ENCODE assay signal across 23 cellular contexts in genomic region chrX:34560180-34560579, GRCh38.
DNase-seq lines count a peak whose midpoint lies in the region; ATAC-seq and TF ChIP-seq lines count a peak whose summit lies in the region.
"Had no signal": no experiment of that assay in that cellular context is flagged by ENCODE, and none has a peak within 500 bp of the region (broad histone marks: within the 10 kb centered on the region; RNA-seq: fewer than 3 reads in every experiment).

No MANE protein-coding gene starts in this region.

- H3K79me2 ChIP-seq in H9 (ENCODE audit: insufficient read depth, low read length), result no peaks in the 10 kb centered on the region

- H3K9ac ChIP-seq in H9 (ENCODE audit: extremely low read depth, insufficient read length, low read length), result no peak overlapping the region

- no peak overlapping the region for H4K8ac ChIP-seq in H9 (replicated peaks; ENCODE audit: insufficient read length, low read depth, low read length)

- no peak overlapping the region for H2BK120ac ChIP-seq in H9 (ENCODE audit: low read depth, low read length, poor library complexity, severe bottlenecking)

- no peak for TF ChIP-seq CTCF in H9 (conservative IDR thresholded peaks at IDR 0.05)
- TF ChIP-seq CTCF in WTC11 (IDR thresholded peaks at IDR 0.05), result no peak

- H3K27me3 ChIP-seq in H9 (ENCODE audit: insufficient read depth, low read length), result no peaks in the 10 kb centered on the region; the same call in 1 of the 2 replicates
- H3K27me3 ChIP-seq: Peyer's patch had no signal

- POLR2A ChIA-PET in WTC11 (lab: Charles Lee), result no interaction called here

- H2BK20ac ChIP-seq in H9 (ENCODE audit: low read depth, low read length, poor library complexity, severe bottlenecking), result no peak overlapping the region

- peak overlapping the region; percentile 27 for H3K4me2 ChIP-seq in H9 (ENCODE audit: insufficient read depth, insufficient read length, low read length)

- peaks cover 0 to 4% (median 0%) of the 10 kb centered on the region in 3 experiments; a peak in 4 of 7 replicates for H3K36me3 Mint-ChIP-seq in H9 (ENCODE audit: insufficient read depth in 1 of 3, low read depth in 3 of 3)
- 0 out of 2 replicates have a peak, but pooled peaks cover 3% of the 10 kb centered on the region for H3K36me3 Mint-ChIP-seq in WTC11
- no peaks in the 10 kb centered on the region for H3K36me3 Mint-ChIP-seq in activated CD4-positive, alpha-beta T cell treated with anti-CD3 and anti-CD28 coated beads, Interleukin-2, amount 10 ng/mL, durations not matched to agents 24 days and 14 days (ENCODE audit: low read depth)
- H3K36me3 Mint-ChIP-seq: CD8-positive, alpha-beta T cell had no signal

- ATAC-seq in WTC11 (peak; percentile 68), HG03280 (IDR thresholded peaks at IDR 0.05; ENCODE audit: unreplicated experiment) (no peak)
- ATAC-seq: CD8-positive, alpha-beta T cell had no signal

- H3K27me3 Mint-ChIP-seq in H9 (ENCODE audit: low read depth) (peaks cover 22% of the 10 kb centered on the region), WTC11 (ENCODE audit: low read depth) (peaks cover 26% of the 10 kb centered on the region)
- no peaks in the 10 kb centered on the region for H3K27me3 Mint-ChIP-seq in activated CD4-positive, alpha-beta T cell treated with anti-CD3 and anti-CD28 coated beads, Interleukin-2, amount 10 ng/mL, durations not matched to agents 24 days and 14 days

- H3K23me2 ChIP-seq in H9 (ENCODE audit: insufficient read length, low read depth, low read length, poor library complexity, severe bottlenecking), result no peaks in the 10 kb centered on the region

- CTCF ChIA-PET in WTC11 (lab: Charles Lee), result no interaction called here

- no peak overlapping the region for H4K91ac ChIP-seq in H9 (ENCODE audit: insufficient read length, low read depth, low read length)

- H2AK5ac ChIP-seq in H9 (ENCODE audit: insufficient read length, low read length), result no peak overlapping the region

- H2BK5ac ChIP-seq in H9 (ENCODE audit: insufficient read length, low read length), result no peak overlapping the region

- intact Hi-C loops in activated CD4-positive, alpha-beta T cell treated with anti-CD3 and anti-CD28 coated beads, Interleukin-2, amount 10 ng/mL, durations not matched to agents 24 days and 14 days (cut with micrococcal nuclease), result no loop called here

- H3K79me1 ChIP-seq in H9 (ENCODE audit: insufficient read depth, low read depth, low read length, poor library complexity, severe bottlenecking), result no peaks in the 10 kb centered on the region

- no peaks in the 10 kb centered on the region for H4K20me1 ChIP-seq in H9 (ENCODE audit: control insufficient read depth, insufficient read depth, insufficient read length)

- WGBS in H9 (ENCODE audit: extremely low coverage, insufficient read length, low lambda C conversion rate), result no CpG with 5 or more reads among the region's 4 CpGs

- DNase-seq in H9, result peak; percentile 79
- peak; percentile 12 for DNase-seq in WTC11 (ENCODE audit: low spot score)
- DNase-seq in iPS DF 19.7 (ENCODE audit: low read depth, low spot score), result peak; percentile 20
- no peak for DNase-seq in medulla oblongata (ENCODE audit: extremely low spot score)
- no peak for DNase-seq in activated CD4-positive, alpha-beta T cell treated with anti-CD3 and anti-CD28 coated beads, Interleukin-2, amount 50 U/mL, for 48 hours
- DNase-seq in activated CD4-positive, alpha-beta T cell treated with anti-CD3 and anti-CD28 coated beads, Interleukin-2, amount 10 ng/mL, durations not matched to agents 24 days and 14 days, result no peak
- DNase-seq: Caco-2; CD8-positive, alpha-beta T cell; GF-D8; IMR-90; KG1; MM.1S; NCI-H1092; NCI-H1417 treated with DMSO at 0.1 percent for 48 hours; NCI-H1694 treated with DMSO at 0.1 percent for 48 hours; NCI-H2081; NCI-H2227 treated with DMSO at 0.1 percent for 48 hours; OCI-M1; Peyer's patch; SIG-M5 had no signal

- H3K56ac ChIP-seq in H9 (ENCODE audit: insufficient read length, low read depth, low read length), result no peak overlapping the region

- H2AFZ ChIP-seq in H9 (ENCODE audit: low read length), result no peak overlapping the region

- H3K9me3 Mint-ChIP-seq in H9 (peaks cover 3 to 47% of the 10 kb centered on the region in 2 experiments; a peak in 4 of 5 replicates), WTC11 (no peaks in the 10 kb centered on the region)
- no peaks in the 10 kb centered on the region for H3K9me3 Mint-ChIP-seq in activated CD4-positive, alpha-beta T cell treated with anti-CD3 and anti-CD28 coated beads, Interleukin-2, amount 10 ng/mL, durations not matched to agents 24 days and 14 days
- H3K9me3 Mint-ChIP-seq: CD8-positive, alpha-beta T cell had no signal

- H3K9me3 ChIP-seq in H9 (ENCODE audit: control insufficient read depth, low read depth, low read length), result no peaks in the 10 kb centered on the region
- H3K9me3 ChIP-seq: Caco-2, Peyer's patch had no signal

- H3K4ac ChIP-seq in H9 (ENCODE audit: low read depth, low read length), result no peak overlapping the region

- peak overlapping the region in 1 of 2 experiments; percentile 21; a peak in 2 of 5 replicates for H3K4me3 Mint-ChIP-seq in H9
- H3K4me3 Mint-ChIP-seq in WTC11, result no peak overlapping the region
- no peak overlapping the region for H3K4me3 Mint-ChIP-seq in activated CD4-positive, alpha-beta T cell treated with anti-CD3 and anti-CD28 coated beads, Interleukin-2, amount 10 ng/mL, durations not matched to agents 24 days and 14 days
- H3K4me3 Mint-ChIP-seq: CD8-positive, alpha-beta T cell had no signal

- H3K27ac Mint-ChIP-seq in H9, result peak overlapping the region in 2 of 3 experiments; percentile 92 to 97; a peak in 4 of 7 replicates
- peak overlapping the region; percentile 76 for H3K27ac Mint-ChIP-seq in WTC11
- no peak overlapping the region for H3K27ac Mint-ChIP-seq in activated CD4-positive, alpha-beta T cell treated with anti-CD3 and anti-CD28 coated beads, Interleukin-2, amount 10 ng/mL, durations not matched to agents 24 days and 14 days
- H3K27ac Mint-ChIP-seq: CD8-positive, alpha-beta T cell had no signal

- H3K23ac ChIP-seq in H9 (ENCODE audit: insufficient read length, low read depth, low read length), result no peak overlapping the region

- no peak overlapping the region for H3K18ac ChIP-seq in H9 (ENCODE audit: insufficient read length, low read depth, low read length)

- H2BK15ac ChIP-seq in H9 (ENCODE audit: low read depth, low read length), result no peak overlapping the region

- H2BK12ac ChIP-seq in H9 (ENCODE audit: insufficient read length, low read depth, low read length), result no peak overlapping the region

- no peak overlapping the region for H3T11ph ChIP-seq in H9 (ENCODE audit: low read length)

- H4K5ac ChIP-seq in H9 (ENCODE audit: insufficient read length, low read depth, low read length), result no peak overlapping the region

- H3K4me1 ChIP-seq in H9 (ENCODE audit: insufficient read depth, low read length), result peaks cover 14% of the 10 kb centered on the region; the same call in 1 of the 2 replicates
- H3K4me1 ChIP-seq: Peyer's patch had no signal

- no peak overlapping the region for H3K14ac ChIP-seq in H9 (ENCODE audit: insufficient read depth, low read length)

- H3K4me1 Mint-ChIP-seq in H9 (peaks cover 74 to 81% of the 10 kb centered on the region in 2 experiments), WTC11 (peaks cover 69% of the 10 kb centered on the region)
- H3K4me1 Mint-ChIP-seq in activated CD4-positive, alpha-beta T cell treated with anti-CD3 and anti-CD28 coated beads, Interleukin-2, amount 10 ng/mL, durations not matched to agents 24 days and 14 days, result no peaks in the 10 kb centered on the region

- peak overlapping the region; percentile 82 for H3K27ac ChIP-seq in H9 (ENCODE audit: insufficient read length, low read depth, low read length)
- H3K27ac ChIP-seq: C4-2B, Peyer's patch, SK-N-MC had no signal

TF ChIP-seq in WTC11, 78 proteins besides CTCF, POLR2A, EP300 and RAD21 (continues in another document):
- TF ChIP-seq, protein P1, sequence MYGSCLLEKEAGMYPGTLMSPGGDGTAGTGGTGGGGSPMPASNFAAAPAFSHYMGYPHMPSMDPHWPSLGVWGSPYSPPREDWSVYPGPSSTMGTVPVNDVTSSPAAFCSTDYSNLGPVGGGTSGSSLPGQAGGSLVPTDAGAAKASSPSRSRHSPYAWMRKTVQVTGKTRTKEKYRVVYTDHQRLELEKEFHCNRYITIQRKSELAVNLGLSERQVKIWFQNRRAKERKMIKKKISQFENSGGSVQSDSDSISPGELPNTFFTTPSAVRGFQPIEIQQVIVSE (CRISPR knock-in tag; IDR thresholded peaks at IDR 0.05; ENCODE audit: borderline replicate concordance), result no peak
- TF ChIP-seq PRRX2 (CRISPR knock-in tag; IDR thresholded peaks at IDR 0.05) (no peak), GRHL2 (CRISPR knock-in tag; IDR thresholded peaks at IDR 0.05; ENCODE audit: insufficient replicate concordance, severe bottlenecking) (no peak), RELA (CRISPR knock-in tag; IDR thresholded peaks at IDR 0.05; ENCODE audit: borderline replicate concordance) (no peak), ZNF671 (CRISPR knock-in tag; IDR thresholded peaks at IDR 0.05) (no peak), ZNF425 (CRISPR knock-in tag; conservative IDR thresholded peaks at IDR 0.05) (no peak), TCF7 (CRISPR knock-in tag; IDR thresholded peaks at IDR 0.05; ENCODE audit: low read depth) (no peak), ZNF416 (CRISPR knock-in tag; IDR thresholded peaks at IDR 0.05) (no peak), JUN (CRISPR knock-in tag; IDR thresholded peaks at IDR 0.05) (no peak), SMAD3 (CRISPR knock-in tag; IDR thresholded peaks at IDR 0.05; ENCODE audit: borderline replicate concordance) (no peak), HMGA2 (CRISPR knock-in tag; IDR thresholded peaks at IDR 0.05) (no peak), NR2C2 (CRISPR knock-in tag; IDR thresholded peaks at IDR 0.05) (no peak)

Comparison
In these comparisons a context has a peak if more than half of its experiments do, and no peak if none do; other contexts are left out.
1. DNase-seq: peak in H9 (single experiment), WTC11 (single experiment) and iPS DF 19.7 (single experiment); none in medulla oblongata (single experiment), activated CD4-positive, alpha-beta T cell treated with anti-CD3 and anti-CD28 coated beads, Interleukin-2, amount 50 U/mL, for 48 hours (0 of 2) and activated CD4-positive, alpha-beta T cell treated with anti-CD3 and anti-CD28 coated beads, Interleukin-2, amount 10 ng/mL, durations not matched to agents 24 days and 14 days (single experiment).